10 cellular contexts compared by ENCODE assay signal in genomic region chr1:34590211-34590623, GRCh38.
DNase-seq lines count a peak whose midpoint lies in the region; ATAC-seq and TF ChIP-seq lines count a peak whose summit lies in the region.
"Had no signal": no experiment of that assay in that cellular context is flagged by ENCODE, and none has a peak within 500 bp of the region (broad histone marks: within the 10 kb centered on the region; RNA-seq: fewer than 3 reads in every experiment).

No MANE protein-coding gene starts in this region.

- H3K27ac ChIP-seq in SJCRH30 = no peak overlapping the region
- H3K27ac ChIP-seq in heart right ventricle = no peak overlapping the region
- no peak overlapping the region for H3K27ac ChIP-seq in esophagus muscularis mucosa (replicated peaks in 1 of 4)
- H3K27ac ChIP-seq: parathyroid adenoma had no signal

- ATAC-seq in heart right ventricle = no peak
- ATAC-seq: T-helper 17 cell had no signal

- H3K36me3 ChIP-seq in SJCRH30 = no peaks in the 10 kb centered on the region
- no peaks in the 10 kb centered on the region for H3K36me3 ChIP-seq in heart right ventricle
- no peaks in the 10 kb centered on the region for H3K36me3 ChIP-seq in esophagus muscularis mucosa

- H3K27me3 ChIP-seq in SJCRH30 = no peaks in the 10 kb centered on the region
- peaks cover 0 to 23% (median 7%) of the 10 kb centered on the region in 7 donors for H3K27me3 ChIP-seq in heart right ventricle
- H3K27me3 ChIP-seq in esophagus muscularis mucosa = peaks cover 0 to 27% (median 0%) of the 10 kb centered on the region in 4 donors

- TF ChIP-seq CTCF in GM12865 (IDR thresholded peaks at IDR 0.05; ENCODE audit: insufficient read depth, low read depth, low read length, missing control alignments) (no peak), heart right ventricle (IDR thresholded peaks at IDR 0.05) (no peak), esophagus muscularis mucosa (IDR thresholded peaks at IDR 0.05) (no peak)

- intact Hi-C loops in heart right ventricle (cut with DNase I) (loop anchor here in 7 of 10 donors (10.0 kb wide), 3 partner anchors 135 to 955 kb away; no protein-coding TSS in a partner anchor), esophagus muscularis mucosa (cut with DNase I) (no loop called here)

- H3K4me1 ChIP-seq in SJCRH30 (no peaks in the 10 kb centered on the region), heart right ventricle (no peaks in the 10 kb centered on the region), esophagus muscularis mucosa (no peaks in the 10 kb centered on the region)
- H3K4me1 ChIP-seq: parathyroid adenoma had no signal

- H3K9me3 ChIP-seq in SJCRH30 (replicated peaks) (no peaks in the 10 kb centered on the region), heart right ventricle (no peaks in the 10 kb centered on the region), esophagus muscularis mucosa (no peaks in the 10 kb centered on the region)

- H3K4me3 ChIP-seq in GM12865 (ENCODE audit: low read depth, low read length) (no peak overlapping the region), SJCRH30 (no peak overlapping the region), heart right ventricle (no peak overlapping the region), esophagus muscularis mucosa (no peak overlapping the region)

- no peak for TF ChIP-seq EP300 in esophagus muscularis mucosa (IDR thresholded peaks at IDR 0.05)

- TF ChIP-seq POLR2A in esophagus muscularis mucosa (IDR thresholded peaks at IDR 0.05; ENCODE audit: low read depth) = no peak

- WGBS in heart right ventricle, 2 donors = 32 to 38% methylated on average over 4 of the region's 4 CpGs
- WGBS in esophagus muscularis mucosa = 56% methylated on average over 4 of the region's 4 CpGs

- peak; percentile 18 for DNase-seq in GM12865 (ENCODE audit: low read depth)
- peak; percentile 97 for DNase-seq in NCI-H2029 treated with DMSO at 0.1 percent for 48 hours (lab: John Stamatoyannopoulos, UW)
- peak; percentile 21 to 36 for DNase-seq in SJCRH30
- peak; percentile 98 for DNase-seq in kidney tubule cell (ENCODE audit: low spot score)
- no peak for DNase-seq in heart right ventricle
- no peak for DNase-seq in esophagus muscularis mucosa (ENCODE audit: extremely low spot score)
- DNase-seq in activated naive CD4-positive, alpha-beta T cell treated with Interleukin-2 at 50 U/mL for 16 hours = no peak
- no peak for DNase-seq in germinal center (ENCODE audit: low spot score)
- DNase-seq: T-helper 17 cell had no signal

Comparison
In these comparisons a context has a peak if more than half of its experiments do, and no peak if none do; other contexts are left out.
1. DNase-seq: peak in GM12865 (single experiment), NCI-H2029 treated with DMSO at 0.1 percent for 48 hours (single experiment), SJCRH30 (2 of 2) and kidney tubule cell (single experiment); none in heart right ventricle (0 of 2), esophagus muscularis mucosa (single experiment), activated naive CD4-positive, alpha-beta T cell treated with Interleukin-2 at 50 U/mL for 16 hours (single experiment) and germinal center (single experiment).